In genomic region chr14:102775855-102776760, GRCh38 we compare ENCODE assay signal across 8 cellular contexts. TPM values are rescaled to one million over a fixed set of nuclear protein-coding genes. Genes with fewer than 3 reads are reported as not detected.
DNase-seq lines count a peak whose midpoint lies in the region; ATAC-seq and TF ChIP-seq lines count a peak whose summit lies in the region.

No MANE protein-coding gene starts in this region.

- peak overlapping the region; percentile 68 for H3K4me2 ChIP-seq in hepatocyte

- H3K9me3 Mint-ChIP-seq in CD14-positive monocyte: peaks cover 0 to 2% (median 0%) of the 10 kb centered on the region in 7 donors
- H3K9me3 Mint-ChIP-seq in HFFc6: no peaks in the 10 kb centered on the region
- no peaks in the 10 kb centered on the region for H3K9me3 Mint-ChIP-seq in activated naive CD8-positive, alpha-beta T cell treated with anti-CD3 and anti-CD28 coated beads for 36 hours

- peaks cover 3% of the 10 kb centered on the region for H4K20me1 ChIP-seq in hepatocyte (ENCODE audit: insufficient read depth, poor library complexity, severe bottlenecking)

- intact Hi-C loops in CD14-positive monocyte (cut with micrococcal nuclease) (no loop called here), spleen (cut with DNase I; ENCODE audit: low total_unique reads) (loop anchor here (10.0 kb wide), 1 partner anchor 119 kb away; no protein-coding TSS in a partner anchor)

- peak overlapping the region; percentile 86 to 94 (median 91) for H3K27ac Mint-ChIP-seq in CD14-positive monocyte
- H3K27ac Mint-ChIP-seq in HFFc6: peak overlapping the region; percentile 81
- H3K27ac Mint-ChIP-seq in activated naive CD8-positive, alpha-beta T cell treated with anti-CD3 and anti-CD28 coated beads for 36 hours: peak overlapping the region; percentile 92

- DNase-seq in CD14-positive monocyte (ENCODE audit: low spot score): peak; percentile 60
- peak; percentile 62 for DNase-seq in HFFc6
- DNase-seq in activated naive CD8-positive, alpha-beta T cell treated with anti-CD3 and anti-CD28 coated beads for 36 hours: peak; percentile 14
- peak; percentile 72 for DNase-seq in hepatocyte (ENCODE audit: low spot score)
- DNase-seq in spleen: peak; percentile 85
- no peak for DNase-seq in hippocampal formation (lab: John Stamatoyannopoulos, UW)

- H3K9me2 ChIP-seq in hepatocyte (replicated peaks; ENCODE audit: insufficient read depth): no peaks in the 10 kb centered on the region

- peak overlapping the region; percentile 76 for H2AFZ ChIP-seq in hepatocyte

- H3K27me3 Mint-ChIP-seq in CD14-positive monocyte (ENCODE audit: low read depth in 3 of 3) (peaks cover 2 to 13% (median 3%) of the 10 kb centered on the region in 3 donors), HFFc6 (ENCODE audit: insufficient read depth) (peaks cover 7% of the 10 kb centered on the region; the same call in 1 of the 2 replicates)
- H3K27me3 Mint-ChIP-seq in activated naive CD8-positive, alpha-beta T cell treated with anti-CD3 and anti-CD28 coated beads for 36 hours: no peaks in the 10 kb centered on the region

- no peak for ATAC-seq in HG03342 (IDR thresholded peaks at IDR 0.05; ENCODE audit: unreplicated experiment)
- no peak for ATAC-seq in HG02981 (IDR thresholded peaks at IDR 0.05; ENCODE audit: unreplicated experiment)

- peaks cover 26% of the 10 kb centered on the region for H3K79me2 ChIP-seq in hepatocyte

- H3K27ac ChIP-seq in hepatocyte (peak overlapping the region; percentile 95), spleen (peak overlapping the region; percentile 70 to 95 (median 82))

- H3K36me3 Mint-ChIP-seq in CD14-positive monocyte (peaks cover 6 to 12% of the 10 kb centered on the region in 2 donors), HFFc6 (ENCODE audit: low read depth) (peaks cover 5% of the 10 kb centered on the region; the same call in 1 of the 2 replicates)
- peaks cover 26% of the 10 kb centered on the region for H3K36me3 Mint-ChIP-seq in activated naive CD8-positive, alpha-beta T cell treated with anti-CD3 and anti-CD28 coated beads for 36 hours

- no peak for TF ChIP-seq POLR2A in spleen (IDR thresholded peaks at IDR 0.05)

- no peak for TF ChIP-seq CTCF in CD14-positive monocyte (IDR thresholded peaks at IDR 0.05)
- no peak for TF ChIP-seq CTCF in HFFc6 (IDR thresholded peaks at IDR 0.05)
- TF ChIP-seq CTCF in hepatocyte (IDR thresholded peaks at IDR 0.05; ENCODE audit: poor library complexity): no peak
- no peak for TF ChIP-seq CTCF in spleen (IDR thresholded peaks at IDR 0.05 in 8 of 11, conservative IDR thresholded peaks at IDR 0.05 in 3 of 11)

- H3K4me1 ChIP-seq in hepatocyte (ENCODE audit: insufficient read depth): peaks cover 12% of the 10 kb centered on the region
- peaks cover 27 to 70% (median 53%) of the 10 kb centered on the region in 6 donors for H3K4me1 ChIP-seq in spleen

- no peaks in the 10 kb centered on the region for H3K36me3 ChIP-seq in hepatocyte (replicated peaks; ENCODE audit: insufficient read depth, low read depth)
- no peaks in the 10 kb centered on the region for H3K36me3 ChIP-seq in spleen

- peaks cover 59% of the 10 kb centered on the region for H3K4me1 Mint-ChIP-seq in CD14-positive monocyte
- peaks cover 49% of the 10 kb centered on the region for H3K4me1 Mint-ChIP-seq in HFFc6 (ENCODE audit: low read depth)
- peaks cover 43% of the 10 kb centered on the region for H3K4me1 Mint-ChIP-seq in activated naive CD8-positive, alpha-beta T cell treated with anti-CD3 and anti-CD28 coated beads for 36 hours

- H3K4me3 ChIP-seq in hepatocyte (no peak overlapping the region), spleen (peak overlapping the region in 5 of 8 donors; percentile 26 to 92 (median 39))

- 93% methylated on average over 22 of the region's 22 CpGs for WGBS in hepatocyte (ENCODE audit: low lambda C conversion rate, missing lambda C conversion rate)
- WGBS in spleen, 5 donors: 81 to 90% (median 89%) methylated on average over 18 to 22 of the region's 22 CpGs

- no peaks in the 10 kb centered on the region for H3K9me3 ChIP-seq in hepatocyte (ENCODE audit: low read depth)
- H3K9me3 ChIP-seq in spleen: no peaks in the 10 kb centered on the region

- H3K27me3 ChIP-seq in hepatocyte: no peaks in the 10 kb centered on the region
- H3K27me3 ChIP-seq in spleen (replicated peaks in 1 of 7): no peaks in the 10 kb centered on the region

- H3K4me3 Mint-ChIP-seq in CD14-positive monocyte (peak overlapping the region; percentile 75 to 79), HFFc6 (peak overlapping the region; percentile 62)
- H3K4me3 Mint-ChIP-seq in activated naive CD8-positive, alpha-beta T cell treated with anti-CD3 and anti-CD28 coated beads for 36 hours: peak overlapping the region; percentile 76

RNA-seq across cellular contexts. Expression of gene TRAF3, which starts 1.1 kb away (rescaled TPM):
- polyA plus RNA-seq in CD14-positive monocyte (10 to 100 TPM; 12.0 to 17.3 TPM), hepatocyte (4.4 and 8.0 TPM in 2 replicates), spleen (10 to 100 TPM; 11.1 to 14.5 (median 12.0) TPM)
- total RNA-seq in HFFc6 (2021; fragmentation: NEBNext Ultra II Directional; extraction: Animal tissue kit (Norgen Biotek cat#: 25700)): 10 to 100 TPM; 19.9 to 28.8 (median 22.6) TPM
- total RNA-seq in activated naive CD8-positive, alpha-beta T cell treated with anti-CD3 and anti-CD28 coated beads for 36 hours: 10 to 100 TPM; 39.2 to 39.6 TPM
- total RNA-seq in hepatocyte (13.7 and 15.8 TPM in 2 replicates), spleen (10 to 100 TPM; 32.8 to 61.5 (median 43.5) TPM)

Comparison
In these comparisons a context has a peak if more than half of its experiments do, and no peak if none do; other contexts are left out.
1. DNase-seq: peak in CD14-positive monocyte (single experiment), HFFc6 (single experiment), activated naive CD8-positive, alpha-beta T cell treated with anti-CD3 and anti-CD28 coated beads for 36 hours (single experiment), hepatocyte (single experiment) and spleen (single experiment); none in hippocampal formation (0 of 2).
2. Peak in every context shown above with its lines, with median percentiles within 50 percentile points of each other: H3K27ac Mint-ChIP-seq and H3K4me3 Mint-ChIP-seq.